Comparison of ENCODE assay signal across 26 cellular contexts in the genomic region with DNA sequence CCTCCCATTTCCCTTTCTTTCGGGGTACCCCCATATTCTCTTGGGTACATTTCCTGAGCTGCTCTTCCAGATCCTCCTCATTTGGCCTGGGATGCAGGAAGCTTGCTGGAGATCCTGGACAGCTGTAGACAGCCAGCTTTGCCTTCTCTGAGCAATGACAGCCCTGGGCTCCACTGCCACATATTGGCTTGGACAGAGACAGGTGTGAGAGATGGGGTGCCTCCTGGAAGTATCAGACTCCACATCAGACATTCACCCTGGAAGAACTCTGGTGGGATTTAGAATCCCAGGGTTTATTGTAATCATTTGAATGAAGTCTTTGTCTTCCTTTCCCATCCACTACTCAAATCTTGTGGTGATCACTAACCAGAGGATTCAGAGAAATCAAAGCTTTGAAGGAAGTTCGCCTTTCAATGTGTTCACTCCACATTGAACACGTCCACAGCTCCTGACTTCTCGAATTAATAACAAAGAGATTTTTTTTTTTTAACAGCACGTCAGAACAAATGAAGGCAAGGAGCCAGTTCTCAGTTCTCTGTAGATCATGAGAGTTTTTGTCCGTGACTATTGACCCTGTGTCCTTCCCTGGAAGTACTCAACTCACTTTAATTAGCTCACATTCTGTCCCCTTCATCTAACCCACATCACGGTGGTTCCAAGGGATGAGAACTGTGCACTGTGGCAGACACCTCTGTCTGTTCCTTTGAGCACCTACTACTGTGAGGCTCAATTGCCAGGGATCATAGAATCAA.
"Had no signal": no experiment of that assay in that cellular context is flagged by ENCODE, and none has a peak within 500 bp of the region (broad histone marks: within the 10 kb centered on the region; RNA-seq: fewer than 3 reads in every experiment).

No MANE protein-coding gene starts in this region.

- H3K27ac ChIP-seq: ascending aorta, cardiac muscle cell, VCaP had no signal

- H3K36me3 ChIP-seq: ascending aorta, cardiac muscle cell had no signal

- ATAC-seq: activated CD8-positive, alpha-beta T cell treated with anti-CD3 and anti-CD28 coated beads for 36 hours; activated naive CD8-positive, alpha-beta T cell treated with anti-CD3 and anti-CD28 coated beads, Interleukin-2, amount 50 U/mL, for 24 hours had no signal

- H3K9me3 ChIP-seq: ascending aorta had no signal

- H3K4me1 ChIP-seq: ascending aorta had no signal

- H3K4me3 ChIP-seq: ascending aorta, cardiac muscle cell had no signal

- DNase-seq: activated B cell treated with CpG ODN at 0.5 μM for 24 hours; activated CD4-positive, alpha-beta memory T cell treated with anti-CD3 and anti-CD28 coated beads for 36 hours; activated CD4-positive, alpha-beta T cell treated with anti-CD3 and anti-CD28 coated beads for 4 hours; activated CD4-positive, alpha-beta T cell treated with anti-CD3 and anti-CD28 coated beads, Interleukin-2, amount 10 ng/mL, durations not matched to agents 24 days and 14 days; activated CD4-positive, alpha-beta T cell treated with anti-CD3 and anti-CD28 coated beads, Interleukin-2, amount 50 U/mL, for 1 hour; activated CD4-positive, alpha-beta T cell treated with anti-CD3 and anti-CD28 coated beads, Interleukin-2, amount 50 U/mL, for 4 hours; activated CD4-positive, CD25-positive, alpha-beta regulatory T cell treated with anti-CD3 and anti-CD28 coated beads, Interleukin-2, amount 50 U/mL, for 72 hours; activated CD8-positive, alpha-beta memory T cell treated with anti-CD3 and anti-CD28 coated beads, Interleukin-2, amount 50 U/mL, for 4 hours; activated CD8-positive, alpha-beta T cell treated with anti-CD3 and anti-CD28 coated beads for 36 hours; activated effector memory CD4-positive, alpha-beta T cell treated with Interleukin-2 at 50 U/mL for 16 hours; activated gamma-delta T cell; activated naive CD4-positive, alpha-beta T cell treated with anti-CD3 and anti-CD28 coated beads, Interleukin-2, amount 10 ng/mL, durations not matched to agents 7 days and 5 days; activated naive CD4-positive, alpha-beta T cell treated with Interleukin-2 at 50 U/mL for 16 hours; activated naive CD8-positive, alpha-beta T cell treated with anti-CD3 and anti-CD28 coated beads, Interleukin-2, amount 10 ng/mL, durations not matched to agents 7 days and 5 days; activated naive CD8-positive, alpha-beta T cell treated with anti-CD3 and anti-CD28 coated beads, Interleukin-2, amount 50 U/mL, for 24 hours; activated T-cell treated with anti-CD3 and anti-CD28 coated beads, Interleukin-2, amount 50 U/mL, for 24 hours; activated T-cell treated with anti-CD3 and anti-CD28 coated beads, Interleukin-2, amount 50 U/mL, for 48 hours; amygdala; anterior cingulate cortex; caudate nucleus; cerebellar nuclear complex; T-helper 2 cell; T-helper 9 cell had no signal

- H3K27me3 ChIP-seq: ascending aorta, cardiac muscle cell had no signal
